Comparison of ENCODE assay signal across 15 cellular contexts in the genomic region with DNA sequence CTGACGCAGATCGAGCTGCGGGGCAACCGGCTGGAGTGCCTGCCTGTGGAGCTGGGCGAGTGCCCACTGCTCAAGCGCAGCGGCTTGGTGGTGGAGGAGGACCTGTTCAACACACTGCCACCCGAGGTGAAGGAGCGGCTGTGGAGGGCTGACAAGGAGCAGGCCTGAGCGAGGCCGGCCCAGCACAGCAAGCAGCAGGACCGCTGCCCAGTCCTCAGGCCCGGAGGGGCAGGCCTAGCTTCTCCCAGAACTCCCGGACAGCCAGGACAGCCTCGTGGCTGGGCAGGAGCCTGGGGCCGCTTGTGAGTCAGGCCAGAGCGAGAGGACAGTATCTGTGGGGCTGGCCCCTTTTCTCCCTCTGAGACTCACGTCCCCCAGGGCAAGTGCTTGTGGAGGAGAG. TPM values are rescaled to one million over a fixed set of nuclear protein-coding genes. Genes with fewer than 3 reads are reported as not detected.
DNase-seq lines count a peak whose midpoint lies in the region; ATAC-seq and TF ChIP-seq lines count a peak whose summit lies in the region.
"Had no signal": no experiment of that assay in that cellular context is flagged by ENCODE, and none has a peak within 500 bp of the region (broad histone marks: within the 10 kb centered on the region; RNA-seq: fewer than 3 reads in every experiment).

No MANE protein-coding gene starts in this region.

- intact Hi-C loops in left lung (cut with DNase I): no loop called here

- no peaks in the 10 kb centered on the region for H3K9me3 ChIP-seq in left lung
- no peaks in the 10 kb centered on the region for H3K9me3 ChIP-seq in stomach smooth muscle (ENCODE audit: control insufficient read depth in 2 of 2, low read length in 2 of 2)

- peak; percentile 46 for DNase-seq in H7
- peak; percentile 52 to 83 for DNase-seq in left lung
- DNase-seq in foreskin keratinocyte: no peak
- no peak for DNase-seq in effector CD8-positive, alpha-beta T cell (lab: John Stamatoyannopoulos, UW)
- no peak for DNase-seq in Kasumi-1 (lab: John Stamatoyannopoulos, UW)
- DNase-seq: activated CD4-positive, alpha-beta T cell treated with anti-CD3 and anti-CD28 coated beads for 48 hours; foreskin melanocyte; naive B cell; NCI-H2081; SHP77 had no signal

- ATAC-seq in left lung: peak; percentile 9
- ATAC-seq in foreskin keratinocyte: no peak
- ATAC-seq in GM19023 (IDR thresholded peaks at IDR 0.05; ENCODE audit: unreplicated experiment): no peak
- ATAC-seq: activated naive CD4-positive, alpha-beta T cell treated with anti-CD3 and anti-CD28 coated beads, Interleukin-2, amount 50 U/mL, for 72 hours had no signal

- H3K27ac ChIP-seq in cingulate gyrus (ENCODE audit: low read depth, low read length): peak overlapping the region; percentile 96
- H3K27ac ChIP-seq in left lung: peak overlapping the region; percentile 56 to 81
- H3K27ac ChIP-seq in stomach smooth muscle (ENCODE audit: low read length): peak overlapping the region; percentile 62
- H3K27ac ChIP-seq in foreskin keratinocyte: no peak overlapping the region

- peaks cover 4% of the 10 kb centered on the region for H3K36me3 ChIP-seq in H7 (replicated peaks; ENCODE audit: control insufficient read depth, insufficient read depth, low read length)
- H3K36me3 ChIP-seq in left lung: peaks cover 0 to 37% of the 10 kb centered on the region in 2 donors
- H3K36me3 ChIP-seq in stomach smooth muscle (ENCODE audit: control insufficient read depth in 2 of 2, insufficient read depth in 2 of 2, low read length in 2 of 2): peaks cover 6 to 15% of the 10 kb centered on the region in 2 donors

- peaks cover 46 to 89% of the 10 kb centered on the region in 2 donors for H3K4me1 ChIP-seq in left lung
- peaks cover 59% of the 10 kb centered on the region for H3K4me1 ChIP-seq in stomach smooth muscle (ENCODE audit: control insufficient read depth, insufficient read depth, low read length)
- peaks cover 34% of the 10 kb centered on the region for H3K4me1 ChIP-seq in foreskin keratinocyte

- H3K4me3 ChIP-seq in H7 (ENCODE audit: insufficient read depth, low read depth, low read length) (no peak overlapping the region), left lung (no peak overlapping the region), stomach smooth muscle (ENCODE audit: low read length in 2 of 2) (no peak overlapping the region)

- no peaks in the 10 kb centered on the region for H3K27me3 ChIP-seq in H7 (ENCODE audit: control insufficient read depth, insufficient read depth, low read length)
- H3K27me3 ChIP-seq in left lung: no peaks in the 10 kb centered on the region
- H3K27me3 ChIP-seq in stomach smooth muscle (ENCODE audit: control insufficient read depth in 1 of 2, insufficient read depth in 2 of 2, low read length in 2 of 2): no peaks in the 10 kb centered on the region
- H3K27me3 ChIP-seq in foreskin keratinocyte: no peaks in the 10 kb centered on the region

- no peak overlapping the region for H3K9ac ChIP-seq in stomach smooth muscle (ENCODE audit: low read length in 2 of 2)

- TF ChIP-seq CTCF in left lung (IDR thresholded peaks at IDR 0.05): no peak
- no peak for TF ChIP-seq CTCF in foreskin keratinocyte (conservative IDR thresholded peaks at IDR 0.05)

RNA-seq across cellular contexts. Expression of a gene that starts 4.6 kb away (rescaled TPM):
- total RNA-seq in H7 (2014; rRNA removed; shearing (Covaris generic)): 24.3 and 27.2 TPM in 2 replicates
- total RNA-seq in left lung (10 to 100 TPM; 32.6 to 49.4 TPM), foreskin keratinocyte (8.2 and 12.9 TPM in 2 replicates)
- 11.6 and 19.9 TPM in 2 replicates for polyA plus RNA-seq in foreskin keratinocyte
- polyA plus RNA-seq: CD14-positive monocyte had no signal

RNA-seq across cellular contexts. Expression of a gene that starts 31.2 kb away (rescaled TPM):
- 18.6 and 20.9 TPM in 2 replicates for total RNA-seq in H7 (2014; rRNA removed; shearing (Covaris generic))
- total RNA-seq in left lung (10 to 100 TPM; 14.9 to 19.4 TPM), foreskin keratinocyte (21.1 and 21.5 TPM in 2 replicates)
- polyA plus RNA-seq in foreskin keratinocyte: 20.2 and 22.0 TPM in 2 replicates

RNA-seq across cellular contexts. Expression of a gene that starts 31.3 kb away (rescaled TPM):
- 81.3 and 87.9 TPM in 2 replicates for total RNA-seq in H7 (2014; rRNA removed; shearing (Covaris generic))
- total RNA-seq in left lung: 10 to 100 TPM; 42.6 to 60.9 TPM
- 55.3 and 61.2 TPM in 2 replicates for total RNA-seq in foreskin keratinocyte
- 21.9 and 26.5 TPM in 2 replicates for polyA plus RNA-seq in foreskin keratinocyte

RNA-seq across cellular contexts. Expression of a gene that starts 34.3 kb away (rescaled TPM):
- total RNA-seq in H7 (2014; rRNA removed; shearing (Covaris generic)): 67.2 and 76.0 TPM in 2 replicates
- total RNA-seq in left lung (10 to 100 TPM; 61.9 to 70.6 TPM), foreskin keratinocyte (127 and 152 TPM in 2 replicates)
- polyA plus RNA-seq in foreskin keratinocyte: 74.0 and 81.3 TPM in 2 replicates

RNA-seq across cellular contexts. Expression of a gene that starts 34.5 kb away (rescaled TPM):
- total RNA-seq in H7 (2014; rRNA removed; shearing (Covaris generic)): 47.9 and 49.0 TPM in 2 replicates
- total RNA-seq in left lung (1 to 10 TPM; 6.2 to 7.4 TPM), foreskin keratinocyte (13.2 and 16.2 TPM in 2 replicates)
- polyA plus RNA-seq in foreskin keratinocyte: 13.0 and 16.4 TPM in 2 replicates

Comparison
In these comparisons a context has a peak if more than half of its experiments do, and no peak if none do; other contexts are left out.
1. DNase-seq: peak in H7 (single experiment) and left lung (2 of 2); none in foreskin keratinocyte (0 of 2), effector CD8-positive, alpha-beta T cell (single experiment) and Kasumi-1 (0 of 2).